In genomic region chr2:226531061-226531460, GRCh38 we compare ENCODE assay signal across 28 cellular contexts.
"Had no signal": no experiment of that assay in that cellular context is flagged by ENCODE, and none has a peak within 500 bp of the region (broad histone marks: within the 10 kb centered on the region; RNA-seq: fewer than 3 reads in every experiment).

No MANE protein-coding gene starts in this region.

- H3K4me3 Mint-ChIP-seq: memory B cell; mesothelial cell of epicardium; naive B cell; neural progenitor cell; stimulated activated naive CD8-positive, alpha-beta T cell treated with anti-CD3 and anti-CD28 coated beads, Interleukin-15, amount 100 ng/mL, for 72 hours; type B pancreatic cell had no signal

- H3K4me1 ChIP-seq: esophagus muscularis mucosa, gastrocnemius medialis, neural progenitor cell, parathyroid adenoma, tibial artery had no signal

- H3K9me3 ChIP-seq: esophagus muscularis mucosa, gastrocnemius medialis, mucosa of descending colon, tibial artery had no signal

- DNase-seq: dermis blood vessel endothelial cell; effector memory CD4-positive, alpha-beta T cell; gastrocnemius medialis; head of caudate nucleus; left ventricle myocardium superior; mucosa of descending colon; naive B cell; stimulated activated CD4-positive, alpha-beta T cell treated with anti-CD3 and anti-CD28 coated beads, Interleukin-12 subunit alpha, Interleukin-12 subunit beta, amount 100 ng/mL, for 4 hours; stimulated activated CD4-positive, alpha-beta T cell treated with anti-CD3 and anti-CD28 coated beads, Interleukin-1b, Interleukin-23, amount 100 ng/mL, for 48 hours; stimulated activated CD4-positive, alpha-beta T cell treated with anti-CD3 and anti-CD28 coated beads, Interleukin-4, amount 100 ng/mL, for 1 hour; stimulated activated CD8-positive, alpha-beta memory T cell treated with anti-CD3 and anti-CD28 coated beads, Interleukin-4, amount 100 ng/mL, for 48 hours; stimulated activated naive CD4-positive, alpha-beta T cell; stimulated activated naive CD8-positive, alpha-beta T cell treated with anti-CD3 and anti-CD28 coated beads, Interleukin-15, amount 100 ng/mL, for 72 hours; tibial artery had no signal

- H3K27ac Mint-ChIP-seq: memory B cell; naive B cell; neural progenitor cell; progenitor cell of endocrine pancreas; stimulated activated naive CD8-positive, alpha-beta T cell treated with anti-CD3 and anti-CD28 coated beads, Interleukin-15, amount 100 ng/mL, for 72 hours; type B pancreatic cell had no signal

- H3K4me2 ChIP-seq: neural progenitor cell, smooth muscle cell had no signal

- H3K36me3 ChIP-seq: esophagus muscularis mucosa, gastrocnemius medialis, neural progenitor cell, tibial artery had no signal

- H2AFZ ChIP-seq: neural progenitor cell, parathyroid adenoma had no signal

- H3K4me1 Mint-ChIP-seq: memory B cell; naive B cell; stimulated activated naive CD8-positive, alpha-beta T cell treated with anti-CD3 and anti-CD28 coated beads, Interleukin-15, amount 100 ng/mL, for 72 hours had no signal

- H3K36me3 Mint-ChIP-seq: memory B cell, mesothelial cell of epicardium, naive B cell, neural progenitor cell, type B pancreatic cell had no signal

- H3K79me2 ChIP-seq: parathyroid adenoma had no signal

- H3K4me3 ChIP-seq: coronary artery, esophagus muscularis mucosa, gastrocnemius medialis, lung, mucosa of descending colon, neural progenitor cell, smooth muscle cell, tibial artery had no signal

- H3K9ac ChIP-seq: neural progenitor cell, parathyroid adenoma had no signal

- H3K9me3 Mint-ChIP-seq: mesothelial cell of epicardium; nephron; neural progenitor cell; stimulated activated naive CD8-positive, alpha-beta T cell treated with anti-CD3 and anti-CD28 coated beads, Interleukin-15, amount 100 ng/mL, for 72 hours had no signal

- FAIRE-seq: endothelial cell of umbilical vein, keratinocyte had no signal

- H3K27me3 ChIP-seq: esophagus muscularis mucosa, gastrocnemius medialis, neural progenitor cell, tibial artery had no signal

- H3K27ac ChIP-seq: coronary artery, esophagus muscularis mucosa, gastrocnemius medialis, neural progenitor cell, parathyroid adenoma, tibial artery had no signal

- ATAC-seq: gastrocnemius medialis; left ventricle myocardium superior; mucosa of descending colon; sciatic nerve; stimulated activated naive CD8-positive, alpha-beta T cell treated with anti-CD3 and anti-CD28 coated beads, Interleukin-15, amount 100 ng/mL, for 72 hours had no signal

- H3K27me3 Mint-ChIP-seq: memory B cell; naive B cell; progenitor cell of endocrine pancreas; stimulated activated naive CD8-positive, alpha-beta T cell treated with anti-CD3 and anti-CD28 coated beads, Interleukin-15, amount 100 ng/mL, for 72 hours; type B pancreatic cell had no signal
